8 cellular contexts compared by ENCODE assay signal in the genomic region with DNA sequence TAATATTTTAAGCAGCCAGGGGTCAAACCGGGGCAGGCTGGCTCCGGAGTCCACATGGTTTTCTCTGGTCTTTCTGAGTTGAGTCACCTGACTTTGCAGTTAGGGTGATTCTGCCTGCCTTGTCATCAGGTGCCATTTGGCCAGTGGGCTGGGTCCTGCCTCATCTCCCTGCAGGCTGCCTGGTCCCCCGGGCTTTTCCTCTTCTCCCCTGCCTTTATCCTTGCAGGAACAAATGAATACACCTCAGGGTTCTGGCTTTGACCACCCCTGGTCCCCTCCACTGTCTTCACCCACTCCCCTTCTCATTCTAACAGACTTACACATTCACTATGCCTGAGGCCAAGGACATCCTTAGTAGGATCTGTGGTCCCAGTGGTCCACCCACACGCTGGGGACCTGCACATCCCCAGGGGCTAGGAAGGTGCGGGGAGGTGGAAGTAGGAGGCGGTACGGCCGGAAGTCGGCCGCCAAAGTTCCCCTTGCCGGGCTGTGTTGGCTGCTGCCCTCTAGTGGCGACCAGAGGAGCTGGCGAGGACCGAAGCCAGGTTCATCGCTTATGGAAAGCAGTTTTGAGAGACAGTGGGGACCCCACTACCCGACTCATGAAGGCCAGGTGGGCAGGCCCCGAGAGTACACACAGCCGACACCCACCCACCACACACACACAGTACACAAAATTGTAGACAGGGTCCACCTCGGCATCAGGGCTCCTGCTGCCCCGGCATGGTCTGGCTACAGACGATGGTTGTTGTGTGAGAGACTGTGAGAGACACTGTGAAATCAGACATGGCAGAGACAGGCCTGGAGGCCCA. TPM values are rescaled to one million over a fixed set of nuclear protein-coding genes. Genes with fewer than 3 reads are reported as not detected.
DNase-seq lines count a peak whose midpoint lies in the region; ATAC-seq and TF ChIP-seq lines count a peak whose summit lies in the region.

No MANE protein-coding gene starts in this region.

- peak overlapping the region; percentile 42 for H3K4me3 Mint-ChIP-seq in Caco-2 (ENCODE audit: unreplicated experiment)
- peak overlapping the region; percentile 70 for H3K4me3 Mint-ChIP-seq in natural killer cell treated with Interleukin-12 subunit alpha and Interleukin-12 subunit beta and Interleukin-15 and Interleukin-18, amount 100 ng/mL, for 72 hours

- 30 to 52% methylated on average over 5 to 10 of the region's 21 CpGs for WGBS in esophagus squamous epithelium, 2 donors

- TF ChIP-seq POLR2A in esophagus squamous epithelium (IDR thresholded peaks at IDR 0.05), result no peak

- POLR2A ChIA-PET in Caco-2 (lab: Charles Lee), result interaction anchor here (0.5 kb wide), 1 partner anchor 1086 kb away, joined by 6 read pairs; no protein-coding TSS in a partner anchor

- H3K4me1 Mint-ChIP-seq in Caco-2 (ENCODE audit: low read depth, unreplicated experiment), result peaks cover 5% of the 10 kb centered on the region
- H3K4me1 Mint-ChIP-seq in natural killer cell treated with Interleukin-12 subunit alpha and Interleukin-12 subunit beta and Interleukin-15 and Interleukin-18, amount 100 ng/mL, for 72 hours (ENCODE audit: low read depth in 2 of 2), result peaks cover 5 to 8% of the 10 kb centered on the region in 2 donors

- H3K27ac Mint-ChIP-seq in Caco-2 (ENCODE audit: unreplicated experiment), result no peak overlapping the region
- H3K27ac Mint-ChIP-seq in natural killer cell treated with Interleukin-12 subunit alpha and Interleukin-12 subunit beta and Interleukin-15 and Interleukin-18, amount 100 ng/mL, for 72 hours, result peak overlapping the region in 1 of 2 donors; percentile 80

- no peaks in the 10 kb centered on the region for H3K36me3 Mint-ChIP-seq in Caco-2 (ENCODE audit: insufficient read depth, unreplicated experiment)
- H3K36me3 Mint-ChIP-seq in natural killer cell treated with Interleukin-12 subunit alpha and Interleukin-12 subunit beta and Interleukin-15 and Interleukin-18, amount 100 ng/mL, for 72 hours, result no peaks in the 10 kb centered on the region

- H3K36me3 ChIP-seq in Caco-2 (ENCODE audit: control insufficient read depth, insufficient read depth, low read length), result no peaks in the 10 kb centered on the region
- no peaks in the 10 kb centered on the region for H3K36me3 ChIP-seq in NT2/D1 (ENCODE audit: insufficient read depth, insufficient read length, low read length)
- H3K36me3 ChIP-seq in esophagus squamous epithelium, result no peaks in the 10 kb centered on the region

- no peaks in the 10 kb centered on the region for H3K9me3 Mint-ChIP-seq in Caco-2 (ENCODE audit: unreplicated experiment)
- no peaks in the 10 kb centered on the region for H3K9me3 Mint-ChIP-seq in natural killer cell treated with Interleukin-12 subunit alpha and Interleukin-12 subunit beta and Interleukin-15 and Interleukin-18, amount 100 ng/mL, for 72 hours

- H3K9ac ChIP-seq in NT2/D1 (ENCODE audit: insufficient read length, low read depth), result peak overlapping the region; percentile 16

- H3K27me3 ChIP-seq in Caco-2 (replicated peaks; ENCODE audit: control insufficient read depth, insufficient read depth, low read length) (no peaks in the 10 kb centered on the region), NT2/D1 (ENCODE audit: insufficient read depth, insufficient read length) (no peaks in the 10 kb centered on the region), esophagus squamous epithelium (no peaks in the 10 kb centered on the region)

- CTCF ChIA-PET in Caco-2 (lab: Charles Lee), result interaction anchor here (0.6 to 1.2 kb wide), 10 partner anchors 23 to 331 kb away, joined by 3 to 5 read pairs (median 3); partner anchors contain the start of genes NAGK and ZNF638

- peak; percentile 56 to 83 for TF ChIP-seq CTCF in Caco-2 (IDR thresholded peaks at IDR 0.05; ENCODE audit: insufficient read depth in 1 of 2, low read depth in 1 of 2, low read length in 1 of 2, severe bottlenecking in 1 of 2, unreplicated experiment in 1 of 2)
- peak; percentile 83 to 97 (median 86) for TF ChIP-seq CTCF in esophagus squamous epithelium (IDR thresholded peaks at IDR 0.05)

- no peak overlapping the region for H3K4me3 ChIP-seq in Caco-2 (ENCODE audit: low read depth, low read length)
- peak overlapping the region; percentile 3 for H3K4me3 ChIP-seq in NT2/D1 (ENCODE audit: insufficient read length, low read depth)
- H3K4me3 ChIP-seq in esophagus squamous epithelium, result peak overlapping the region in 3 of 4 donors; percentile 13 to 46 (median 31)

- ATAC-seq in GM19463 (IDR thresholded peaks at IDR 0.05; ENCODE audit: unreplicated experiment), result peak; percentile 93
- ATAC-seq in natural killer cell treated with Interleukin-12 subunit alpha and Interleukin-12 subunit beta and Interleukin-15 and Interleukin-18, amount 100 ng/mL, for 72 hours, result peak; percentile 89

- no TSS peak for BruUV-seq in Caco-2 (replicated peaks; lab: Mats Ljungman, UMichigan)

- DNase-seq in Caco-2 (peak; percentile 54 to 70), HK-2 (ENCODE audit: unreplicated experiment) (peak; percentile 76), NT2/D1 (ENCODE audit: low read depth, low spot score) (peak; percentile 58), esophagus squamous epithelium (lab: John Stamatoyannopoulos, UW) (no peak)
- DNase-seq in activated CD8-positive, alpha-beta memory T cell treated with anti-CD3 and anti-CD28 coated beads, Interleukin-2, amount 50 U/mL, for 48 hours, result peak; percentile 91
- DNase-seq in natural killer cell treated with Interleukin-12 subunit alpha and Interleukin-12 subunit beta and Interleukin-15 and Interleukin-18, amount 100 ng/mL, for 72 hours (ENCODE audit: low spot score), result peak; percentile 87
- DNase-seq in stimulated activated naive CD4-positive, alpha-beta T cell treated with Interleukin-2 at 50 U/mL for 16 hours (lab: John Stamatoyannopoulos, UW), result peak; percentile 73

- H3K9me3 ChIP-seq in Caco-2 (no peaks in the 10 kb centered on the region), NT2/D1 (ENCODE audit: insufficient read depth, low read length) (peaks cover 11% of the 10 kb centered on the region; the same call in 1 of the 2 replicates), esophagus squamous epithelium (no peaks in the 10 kb centered on the region)

- peaks cover 18% of the 10 kb centered on the region for H3K4me1 ChIP-seq in Caco-2
- peaks cover 8% of the 10 kb centered on the region for H3K4me1 ChIP-seq in NT2/D1 (ENCODE audit: insufficient read depth, insufficient read length)
- peaks cover 0 to 20% (median 10%) of the 10 kb centered on the region in 3 donors for H3K4me1 ChIP-seq in esophagus squamous epithelium

- intact Hi-C loops in Caco-2 (cut with micrococcal nuclease; ENCODE audit: unreplicated experiment) (no loop called here), esophagus squamous epithelium (cut with DNase I) (no loop called here)

- H3K27ac ChIP-seq in esophagus squamous epithelium, result no peak overlapping the region

- H3K27me3 Mint-ChIP-seq in Caco-2 (ENCODE audit: insufficient read depth, unreplicated experiment), result no peaks in the 10 kb centered on the region
- H3K27me3 Mint-ChIP-seq in natural killer cell treated with Interleukin-12 subunit alpha and Interleukin-12 subunit beta and Interleukin-15 and Interleukin-18, amount 100 ng/mL, for 72 hours, result peaks cover 2 to 5% of the 10 kb centered on the region in 2 donors

RNA-seq across cellular contexts. Expression of gene TEX261, which starts 6.3 kb away (rescaled TPM):
- total RNA-seq in Caco-2 (2022) (64.1 and 70.0 TPM in 2 replicates), esophagus squamous epithelium (10 to 100 TPM; 22.6 to 33.3 (median 27.1) TPM)
- total RNA-seq in natural killer cell treated with Interleukin-12 subunit alpha and Interleukin-12 subunit beta and Interleukin-15 and Interleukin-18, amount 100 ng/mL, for 72 hours, result 10 to 100 TPM; 76.0 to 83.5 TPM

RNA-seq across cellular contexts. Expression of gene ANKRD53, which starts 22.6 kb away (rescaled TPM):
- total RNA-seq in Caco-2 (2022) (0.16 and 0.28 TPM in 2 replicates), esophagus squamous epithelium (under 1 TPM in 2 of 4 donors, not detected in 2; 0.18 to 0.76 TPM)
- under 1 TPM in 1 of 2 donors, not detected in 1; 0.88 TPM for total RNA-seq in natural killer cell treated with Interleukin-12 subunit alpha and Interleukin-12 subunit beta and Interleukin-15 and Interleukin-18, amount 100 ng/mL, for 72 hours
